Comparison of ENCODE assay signal across 18 cellular contexts in the genomic region with DNA sequence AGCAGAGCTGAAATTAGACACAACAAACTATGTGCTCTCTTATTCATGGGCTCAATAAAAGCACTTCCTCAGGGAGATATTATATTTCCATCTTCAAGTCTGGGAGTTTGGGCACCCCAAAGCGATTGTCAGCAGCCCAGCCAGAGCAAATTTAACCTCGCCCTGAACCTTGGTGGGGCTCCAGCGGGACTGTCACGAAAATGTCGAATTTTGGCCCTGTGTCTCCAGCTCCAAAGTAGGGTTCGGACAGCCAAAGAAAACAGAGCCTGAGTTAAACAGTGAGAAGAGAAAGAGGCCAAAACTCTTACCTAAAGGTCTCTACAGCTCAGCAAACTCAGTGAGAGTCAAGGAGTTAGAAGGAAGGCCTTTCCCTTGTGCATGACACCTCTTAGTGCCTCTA.
"Had no signal": no experiment of that assay in that cellular context is flagged by ENCODE, and none has a peak within 500 bp of the region (broad histone marks: within the 10 kb centered on the region; RNA-seq: fewer than 3 reads in every experiment).

No MANE protein-coding gene starts in this region.

- H3K4me2 ChIP-seq: neural progenitor cell had no signal

- H3K9ac ChIP-seq: neural progenitor cell had no signal

- DNase-seq: activated CD4-positive, alpha-beta T cell treated with anti-CD3 and anti-CD28 coated beads, Interleukin-2, amount 50 U/mL, for 1 hour; activated CD8-positive, alpha-beta memory T cell treated with anti-CD3 and anti-CD28 coated beads, Interleukin-2, amount 50 U/mL, for 4 hours; activated effector memory CD4-positive, alpha-beta T cell treated with Interleukin-2 at 50 U/mL for 16 hours; activated naive CD4-positive, alpha-beta T cell treated with anti-CD3 and anti-CD28 coated beads, Interleukin-2, amount 50 U/mL, for 16 hours; activated T-cell treated with anti-CD3 and anti-CD28 coated beads, Interleukin-2, amount 50 U/mL, for 4 hours; effector memory CD8-positive, alpha-beta T cell; mucosa of descending colon; naive B cell; ovary; stimulated activated naive CD8-positive, alpha-beta T cell treated with anti-CD3 and anti-CD28 coated beads, Interleukin-15, Interleukin-2, amounts not matched to agents 100 U/mL and 50 U/mL, for 24 hours; transverse colon had no signal

- H2AFZ ChIP-seq: neural progenitor cell had no signal

- H3K4me3 ChIP-seq: ascending aorta, gastroesophageal sphincter, mucosa of descending colon, neural progenitor cell, ovary, SJSA1, transverse colon, vagina had no signal

- H3K4me1 ChIP-seq: ascending aorta, neural progenitor cell, vagina had no signal

- H3K27ac ChIP-seq: epithelial cell of prostate, neural progenitor cell, ovary, SJSA1, transverse colon, vagina had no signal

- ATAC-seq: activated CD4-positive, CD25-positive, alpha-beta regulatory T cell treated with anti-CD3 and anti-CD28 coated beads, Interleukin-2, amount 50 U/mL, for 24 hours; activated T-cell treated with anti-CD3 and anti-CD28 coated beads, Interleukin-2, amount 50 U/mL, for 4 hours; effector memory CD8-positive, alpha-beta T cell; gastroesophageal sphincter; mucosa of descending colon; stimulated activated naive CD8-positive, alpha-beta T cell treated with anti-CD3 and anti-CD28 coated beads, Interleukin-15, Interleukin-2, amounts not matched to agents 100 U/mL and 50 U/mL, for 24 hours had no signal

- H3K36me3 ChIP-seq: ascending aorta, gastroesophageal sphincter, neural progenitor cell, ovary, SJSA1, transverse colon, vagina had no signal

- H3K9me3 ChIP-seq: ascending aorta, gastroesophageal sphincter, mucosa of descending colon, ovary, SJSA1, transverse colon, vagina had no signal

- H3K27me3 ChIP-seq: ascending aorta, gastroesophageal sphincter, neural progenitor cell, ovary, SJSA1, transverse colon, vagina had no signal
